In genomic region chr15:96042734-96043224, GRCh38 we compare ENCODE assay signal across 9 cellular contexts.
DNase-seq lines count a peak whose midpoint lies in the region; ATAC-seq and TF ChIP-seq lines count a peak whose summit lies in the region.
"Had no signal": no experiment of that assay in that cellular context is flagged by ENCODE, and none has a peak within 500 bp of the region (broad histone marks: within the 10 kb centered on the region; RNA-seq: fewer than 3 reads in every experiment).

No MANE protein-coding gene starts in this region.

- no peak for TF ChIP-seq POLR2A in uterus (IDR thresholded peaks at IDR 0.05)

- no peaks in the 10 kb centered on the region for H3K36me3 ChIP-seq in OCI-LY7 (ENCODE audit: insufficient read depth, low read length)
- H3K36me3 ChIP-seq in uterus: no peaks in the 10 kb centered on the region

- peak; percentile 74 for ATAC-seq in GM19455 (IDR thresholded peaks at IDR 0.05; ENCODE audit: unreplicated experiment)
- peak; percentile 50 for ATAC-seq in HG03064 (IDR thresholded peaks at IDR 0.05; ENCODE audit: low read depth, unreplicated experiment)

- H2AFZ ChIP-seq in OCI-LY7 (ENCODE audit: low read length): no peak overlapping the region

- no peak overlapping the region for H3K27ac ChIP-seq in OCI-LY7 (ENCODE audit: low read depth, low read length, poor library complexity, severe bottlenecking)
- H3K27ac ChIP-seq in uterus: no peak overlapping the region

- H3K79me2 ChIP-seq in OCI-LY7 (ENCODE audit: insufficient read depth, low read depth, low read length): no peaks in the 10 kb centered on the region

- H3K27me3 ChIP-seq in uterus: no peaks in the 10 kb centered on the region

- H3K9me3 Mint-ChIP-seq in CD14-positive monocyte: peaks cover 0 to 27% (median 5%) of the 10 kb centered on the region in 7 donors
- H3K9me3 Mint-ChIP-seq in activated naive CD4-positive, alpha-beta T cell treated with anti-CD3 and anti-CD28 coated beads, Interleukin-2, amount 10 ng/mL, durations not matched to agents 7 days and 5 days: no peaks in the 10 kb centered on the region

- CTCF ChIA-PET in OCI-LY7 (lab: Charles Lee; ENCODE audit: unreplicated experiment): no interaction called here
- CTCF ChIA-PET in activated naive CD4-positive, alpha-beta T cell treated with anti-CD3 and anti-CD28 coated beads, Interleukin-2, amount 10 ng/mL, durations not matched to agents 7 days and 5 days (lab: Charles Lee): no interaction called here

- POLR2A ChIA-PET in OCI-LY7 (lab: Charles Lee): no interaction called here

- TF ChIP-seq CTCF in CD14-positive monocyte (IDR thresholded peaks at IDR 0.05): no peak
- TF ChIP-seq CTCF in OCI-LY7 (conservative IDR thresholded peaks at IDR 0.05; ENCODE audit: low read length): no peak
- TF ChIP-seq CTCF in uterus (IDR thresholded peaks at IDR 0.05): no peak

- no peaks in the 10 kb centered on the region for H3K4me1 ChIP-seq in OCI-LY7 (ENCODE audit: insufficient read depth, low read length, poor library complexity, severe bottlenecking)
- no peaks in the 10 kb centered on the region for H3K4me1 ChIP-seq in uterus

- intact Hi-C loops in CD14-positive monocyte (cut with micrococcal nuclease): no loop called here
- intact Hi-C loops in OCI-LY7 (cut with micrococcal nuclease; ENCODE audit: unreplicated experiment): no loop called here
- intact Hi-C loops in uterus (cut with DNase I; ENCODE audit: low total_unique reads): no loop called here

- H3K4me3 Mint-ChIP-seq in CD14-positive monocyte: peak overlapping the region; percentile 21 to 43
- no peak overlapping the region for H3K4me3 Mint-ChIP-seq in activated naive CD4-positive, alpha-beta T cell treated with anti-CD3 and anti-CD28 coated beads, Interleukin-2, amount 10 ng/mL, durations not matched to agents 7 days and 5 days

- no peak overlapping the region for H3K4me2 ChIP-seq in OCI-LY7 (ENCODE audit: low read length)

- H3K4me1 Mint-ChIP-seq in CD14-positive monocyte: peaks cover 32% of the 10 kb centered on the region
- H3K4me1 Mint-ChIP-seq in activated naive CD4-positive, alpha-beta T cell treated with anti-CD3 and anti-CD28 coated beads, Interleukin-2, amount 10 ng/mL, durations not matched to agents 7 days and 5 days: peaks cover under 1% of the 10 kb centered on the region

- H3K9me2 ChIP-seq in OCI-LY7 (ENCODE audit: insufficient read depth, low read length): no peaks in the 10 kb centered on the region

- no peaks in the 10 kb centered on the region for H3K36me3 Mint-ChIP-seq in CD14-positive monocyte
- H3K36me3 Mint-ChIP-seq in activated naive CD4-positive, alpha-beta T cell treated with anti-CD3 and anti-CD28 coated beads, Interleukin-2, amount 10 ng/mL, durations not matched to agents 7 days and 5 days: no peaks in the 10 kb centered on the region

- peaks cover 1 to 19% (median 13%) of the 10 kb centered on the region in 3 donors for H3K27me3 Mint-ChIP-seq in CD14-positive monocyte (ENCODE audit: low read depth in 3 of 3)
- peaks cover 44% of the 10 kb centered on the region for H3K27me3 Mint-ChIP-seq in activated naive CD4-positive, alpha-beta T cell treated with anti-CD3 and anti-CD28 coated beads, Interleukin-2, amount 10 ng/mL, durations not matched to agents 7 days and 5 days

- no TSS peak for BruUV-seq in OCI-LY7 (replicated peaks; lab: Mats Ljungman, UMichigan)

- H4K20me1 ChIP-seq in OCI-LY7 (ENCODE audit: insufficient read depth, low read length): no peaks in the 10 kb centered on the region

- H3K9me3 ChIP-seq in OCI-LY7 (ENCODE audit: low read length) (no peaks in the 10 kb centered on the region), uterus (no peaks in the 10 kb centered on the region)

- no peak for DNase-seq in CD14-positive monocyte (ENCODE audit: low spot score)
- DNase-seq in OCI-LY7 (ENCODE audit: low spot score): peak; percentile 20
- DNase-seq in activated naive CD4-positive, alpha-beta T cell treated with anti-CD3 and anti-CD28 coated beads, Interleukin-2, amount 10 ng/mL, durations not matched to agents 7 days and 5 days: no peak
- DNase-seq in uterus: no peak
- DNase-seq in SHP77 treated with DMSO at 0.1 percent for 48 hours (lab: John Stamatoyannopoulos, UW): no peak
- DNase-seq in OCI-M2 (lab: John Stamatoyannopoulos, UW; ENCODE audit: unreplicated experiment): no peak
- DNase-seq: hippocampal formation had no signal

- no peak overlapping the region for H3K4me3 ChIP-seq in OCI-LY7 (ENCODE audit: low read depth, low read length, poor library complexity, severe bottlenecking)
- no peak overlapping the region for H3K4me3 ChIP-seq in uterus

- peak overlapping the region in 6 of 7 donors; percentile 0 to 76 (median 39) for H3K27ac Mint-ChIP-seq in CD14-positive monocyte
- no peak overlapping the region for H3K27ac Mint-ChIP-seq in activated naive CD4-positive, alpha-beta T cell treated with anti-CD3 and anti-CD28 coated beads, Interleukin-2, amount 10 ng/mL, durations not matched to agents 7 days and 5 days
